10 cellular contexts compared by ENCODE assay signal in genomic region chr11:128470081-128470480, GRCh38.
DNase-seq lines count a peak whose midpoint lies in the region; ATAC-seq and TF ChIP-seq lines count a peak whose summit lies in the region.
"Had no signal": no experiment of that assay in that cellular context is flagged by ENCODE, and none has a peak within 500 bp of the region (broad histone marks: within the 10 kb centered on the region; RNA-seq: fewer than 3 reads in every experiment).

No MANE protein-coding gene starts in this region.

- no peak for ATAC-seq in upper lobe of left lung (ENCODE audit: low FRiP score in 2 of 2)
- ATAC-seq in GM19035 (IDR thresholded peaks at IDR 0.05; ENCODE audit: unreplicated experiment) = no peak

- H3K9me3 ChIP-seq in fibroblast of lung (ENCODE audit: control insufficient read depth, insufficient read depth, low read depth, low read length) (no peaks in the 10 kb centered on the region), upper lobe of left lung (no peaks in the 10 kb centered on the region)
- H3K9me3 ChIP-seq: sigmoid colon had no signal

- H3K4me1 Mint-ChIP-seq in activated CD4-positive, alpha-beta memory T cell treated with anti-CD3 and anti-CD28 coated beads for 36 hours (ENCODE audit: low read depth) = peaks cover 97% of the 10 kb centered on the region

- H3K4me1 ChIP-seq in fibroblast of lung (ENCODE audit: control insufficient read depth, extremely low read depth, insufficient read depth, low read length) = peaks cover 74% of the 10 kb centered on the region
- peaks cover 77 to 92% (median 80%) of the 10 kb centered on the region in 4 donors for H3K4me1 ChIP-seq in upper lobe of left lung

- intact Hi-C loops in activated CD4-positive, alpha-beta memory T cell treated with anti-CD3 and anti-CD28 coated beads for 36 hours (cut with micrococcal nuclease) = loop anchor here (1.0 to 10.0 kb wide), 5 partner anchors 48 to 435 kb away; no protein-coding TSS in a partner anchor

- H3K36me3 Mint-ChIP-seq in activated CD4-positive, alpha-beta memory T cell treated with anti-CD3 and anti-CD28 coated beads for 36 hours = peaks cover 96% of the 10 kb centered on the region

- H3K9ac ChIP-seq in fibroblast of lung (ENCODE audit: insufficient read depth, low read length) = no peak overlapping the region

- peak overlapping the region; percentile 54 for H3K4me3 Mint-ChIP-seq in activated CD4-positive, alpha-beta memory T cell treated with anti-CD3 and anti-CD28 coated beads for 36 hours

- POLR2A ChIA-PET in activated CD4-positive, alpha-beta memory T cell treated with anti-CD3 and anti-CD28 coated beads for 36 hours (lab: Charles Lee) = interaction anchor here (0.7 to 10.0 kb wide), 8 partner anchors 10 to 179 kb away, joined by 3 to 85 read pairs (median 4); no protein-coding TSS in a partner anchor

- no peaks in the 10 kb centered on the region for H4K20me1 ChIP-seq in fibroblast of lung (ENCODE audit: control insufficient read depth, extremely low read depth, insufficient read depth, low read length)

- peaks cover 19% of the 10 kb centered on the region for H3K36me3 ChIP-seq in fibroblast of lung (ENCODE audit: control insufficient read depth, insufficient read depth, low read length)
- H3K36me3 ChIP-seq in upper lobe of left lung = peaks cover 0 to 44% (median 0%) of the 10 kb centered on the region in 4 donors

- no peak overlapping the region for H2AFZ ChIP-seq in fibroblast of lung (ENCODE audit: low read length)

- no peak for TF ChIP-seq POLR2A in upper lobe of left lung (IDR thresholded peaks at IDR 0.05)

- H3K27me3 Mint-ChIP-seq in activated CD4-positive, alpha-beta memory T cell treated with anti-CD3 and anti-CD28 coated beads for 36 hours = no peaks in the 10 kb centered on the region

- peak overlapping the region; percentile 99 for H3K27ac Mint-ChIP-seq in activated CD4-positive, alpha-beta memory T cell treated with anti-CD3 and anti-CD28 coated beads for 36 hours

- H3K4me3 ChIP-seq in fibroblast of lung (replicated peaks in 1 of 4; ENCODE audit: control extremely low read depth in 1 of 4, insufficient read depth in 1 of 4, low read depth in 3 of 4, low read length in 4 of 4) = no peak overlapping the region
- no peak overlapping the region for H3K4me3 ChIP-seq in upper lobe of left lung
- H3K4me3 ChIP-seq: sigmoid colon had no signal

- no peaks in the 10 kb centered on the region for H3K9me3 Mint-ChIP-seq in activated CD4-positive, alpha-beta memory T cell treated with anti-CD3 and anti-CD28 coated beads for 36 hours

- WGBS in upper lobe of left lung, 2 donors = 59 to 71% methylated on average over 5 of the region's 5 CpGs

- peak; percentile 60 for DNase-seq in stimulated activated CD4-positive, alpha-beta T cell treated with anti-CD3 and anti-CD28 coated beads, Interleukin-1b, Interleukin-23, amount 100 ng/mL, for 48 hours
- DNase-seq in stimulated activated CD4-positive, alpha-beta T cell treated with anti-CD3 and anti-CD28 coated beads, Interleukin-12 subunit alpha, Interleukin-12 subunit beta, amount 100 ng/mL, for 4 hours = no peak
- DNase-seq in activated CD4-positive, alpha-beta memory T cell treated with anti-CD3 and anti-CD28 coated beads for 36 hours = peak; percentile 73
- DNase-seq in fibroblast of lung (ENCODE audit: low read depth in 2 of 2) (no peak), upper lobe of left lung (no peak), cortex of kidney (lab: John Stamatoyannopoulos, UW) (no peak), caudate nucleus (lab: John Stamatoyannopoulos, UW) (no peak)
- DNase-seq: cerebellar nuclear complex, sigmoid colon had no signal

- no peak overlapping the region for H3K4me2 ChIP-seq in fibroblast of lung (ENCODE audit: extremely low read depth, insufficient read depth, low read length)

- CTCF ChIA-PET in activated CD4-positive, alpha-beta memory T cell treated with anti-CD3 and anti-CD28 coated beads for 36 hours (lab: Charles Lee) = interaction anchor here (1.1 to 7.6 kb wide), 5 partner anchors 13 to 312 kb away, joined by 3 to 54 read pairs (median 13); no protein-coding TSS in a partner anchor

- no peak for TF ChIP-seq EP300 in upper lobe of left lung (IDR thresholded peaks at IDR 0.05)

- H3K27me3 ChIP-seq in fibroblast of lung (ENCODE audit: control insufficient read depth, insufficient read depth, low read length) (no peaks in the 10 kb centered on the region), upper lobe of left lung (no peaks in the 10 kb centered on the region)
- H3K27me3 ChIP-seq: sigmoid colon had no signal

- TF ChIP-seq CTCF in fibroblast of lung (conservative IDR thresholded peaks at IDR 0.05 in 1 of 2, IDR thresholded peaks at IDR 0.05 in 1 of 2; ENCODE audit: low read depth in 1 of 2, low read length in 2 of 2) (no peak), upper lobe of left lung (IDR thresholded peaks at IDR 0.05) (no peak)

- peaks cover 90% of the 10 kb centered on the region for H3K79me2 ChIP-seq in fibroblast of lung (ENCODE audit: control insufficient read depth, insufficient read depth, low read length)

- H3K27ac ChIP-seq in fibroblast of lung (ENCODE audit: insufficient read depth, low read length) (peak overlapping the region; percentile 95), upper lobe of left lung (peak overlapping the region in 3 of 4 donors; percentile 23 to 83 (median 64)), caudate nucleus (ENCODE audit: low read depth, low read length) (no peak overlapping the region)

Comparison
In these comparisons a context has a peak if more than half of its experiments do, and no peak if none do; other contexts are left out.
1. DNase-seq: peak in stimulated activated CD4-positive, alpha-beta T cell treated with anti-CD3 and anti-CD28 coated beads, Interleukin-1b, Interleukin-23, amount 100 ng/mL, for 48 hours (single experiment) and activated CD4-positive, alpha-beta memory T cell treated with anti-CD3 and anti-CD28 coated beads for 36 hours (single experiment); none in stimulated activated CD4-positive, alpha-beta T cell treated with anti-CD3 and anti-CD28 coated beads, Interleukin-12 subunit alpha, Interleukin-12 subunit beta, amount 100 ng/mL, for 4 hours (single experiment), fibroblast of lung (0 of 2), upper lobe of left lung (0 of 2), cortex of kidney (single experiment) and caudate nucleus (0 of 61).